Comparison of ENCODE assay signal across 27 cellular contexts in the genomic region with DNA sequence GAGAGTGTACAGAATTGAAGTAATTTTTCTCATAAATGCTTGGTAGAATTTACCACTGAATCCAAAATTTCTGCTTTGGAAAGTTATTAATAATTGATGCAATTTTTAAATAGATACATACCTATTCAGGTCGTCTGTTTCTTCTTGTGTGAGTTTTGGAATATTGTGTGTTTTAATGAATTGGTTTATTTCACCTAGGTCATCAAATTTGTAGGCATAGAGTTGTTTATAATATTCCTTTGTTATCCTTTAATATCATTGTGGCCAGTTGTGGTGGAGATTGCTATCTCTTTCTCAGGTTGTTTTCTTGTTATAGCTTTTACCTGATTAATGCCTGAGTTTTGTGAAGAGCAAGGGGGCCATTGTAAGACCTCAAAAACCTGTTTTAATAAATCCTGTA.
"Had no signal": no experiment of that assay in that cellular context is flagged by ENCODE, and none has a peak within 500 bp of the region (broad histone marks: within the 10 kb centered on the region; RNA-seq: fewer than 3 reads in every experiment).

No MANE protein-coding gene starts in this region.

- FAIRE-seq: urothelium cell line had no signal

- H3K4me3 ChIP-seq: stomach, suprapubic skin, testis, thoracic aorta, thyroid gland, tibial artery, tibial nerve, transverse colon, upper lobe of left lung, upper lobe of right lung, uterus, vagina had no signal

- H3K4me1 ChIP-seq: stomach, suprapubic skin, testis, thyroid gland, tibial artery, tibial nerve, transverse colon, upper lobe of left lung, upper lobe of right lung, uterus, vagina had no signal

- H3K27ac ChIP-seq: stomach, suprapubic skin, testis, thoracic aorta, thyroid gland, tibial artery, tibial nerve, transverse colon, upper lobe of left lung, upper lobe of right lung, uterus, vagina had no signal

- H3K27me3 ChIP-seq: stomach, suprapubic skin, testis, thyroid gland, tibial artery, tibial nerve, transverse colon, upper lobe of left lung, upper lobe of right lung, uterus, vagina had no signal

- H3K9me3 ChIP-seq: suprapubic skin, testis, thoracic aorta, thyroid gland, transverse colon, upper lobe of left lung, upper lobe of right lung, uterus, vagina had no signal

- ATAC-seq: stimulated activated effector memory CD8-positive, alpha-beta T cell treated with anti-CD3 and anti-CD28 coated beads, Interleukin-12 subunit alpha, Interleukin-12 subunit beta, amount 100 ng/mL, for 72 hours; stimulated activated memory B cell treated with anti-CD40 and anti-IgM and Interleukin-4, amounts not matched to agents 10 μg/mL and 1 μg/mL and 100 μg/mL, for 72 hours; stimulated activated naive B cell treated with anti-CD40 and anti-IgM and Interleukin-4, amounts not matched to agents 10 μg/mL and 1 μg/mL and 100 μg/mL, for 72 hours; stimulated activated naive CD8-positive, alpha-beta T cell treated with anti-CD3 and anti-CD28 coated beads, Interleukin-15, amount 100 ng/mL, for 72 hours; stimulated activated naive CD8-positive, alpha-beta T cell treated with anti-CD3 and anti-CD28 coated beads, Interleukin-15, Interleukin-2, amounts not matched to agents 100 U/mL and 50 U/mL, for 24 hours; upper lobe of right lung had no signal

- H3K36me3 ChIP-seq: stomach, suprapubic skin, thoracic aorta, thyroid gland, tibial artery, tibial nerve, transverse colon, upper lobe of left lung, upper lobe of right lung, uterus, vagina had no signal

- DNase-seq: stimulated activated CD4-positive, alpha-beta T cell treated with anti-CD3 and anti-CD28 coated beads, Interleukin-2, amount 100 ng/mL, for 48 hours; stimulated activated CD4-positive, alpha-beta T cell treated with anti-CD3 and anti-CD28 coated beads, Interleukin-4, amount 100 ng/mL, for 1 hour; stimulated activated CD4-positive, alpha-beta T cell treated with anti-CD3 and anti-CD28 coated beads, Interleukin-4, amount 100 ng/mL, for 24 hours; stimulated activated CD4-positive, alpha-beta T cell treated with anti-CD3 and anti-CD28 coated beads, Interleukin-4, amount 100 ng/mL, for 4 hours; stimulated activated CD8-positive, alpha-beta memory T cell treated with anti-CD3 and anti-CD28 coated beads, Interleukin-4, amount 100 ng/mL, for 48 hours; stimulated activated naive B cell treated with anti-CD40 and anti-IgM and Interleukin-4, amounts not matched to agents 10 μg/mL and 1 μg/mL and 100 μg/mL, for 72 hours; stimulated activated naive CD4-positive, alpha-beta T cell; stimulated activated naive CD4-positive, alpha-beta T cell treated with Interleukin-2 at 50 U/mL for 16 hours; stimulated activated naive CD8-positive, alpha-beta T cell treated with anti-CD3 and anti-CD28 coated beads, Interleukin-15, amount 100 ng/mL, for 72 hours; stimulated activated naive CD8-positive, alpha-beta T cell treated with anti-CD3 and anti-CD28 coated beads, Interleukin-15, Interleukin-2, amounts not matched to agents 100 U/mL and 50 U/mL, for 24 hours; stomach; substantia nigra; testis; thyroid gland; tibial artery; transverse colon; trophoblast cell; upper lobe of left lung; upper lobe of right lung; uterus had no signal
